16 cellular contexts compared by ENCODE assay signal in genomic region chr1:57506941-57507340, GRCh38.
"Had no signal": no experiment of that assay in that cellular context is flagged by ENCODE, and none has a peak within 500 bp of the region (broad histone marks: within the 10 kb centered on the region; RNA-seq: fewer than 3 reads in every experiment).

No MANE protein-coding gene starts in this region.

- ATAC-seq: K562 had no signal

- H3K27ac ChIP-seq: HL-60, KMS-11, SJSA1, SK-N-MC had no signal

- H3K36me3 ChIP-seq: SJSA1 had no signal

- H3K9me3 ChIP-seq: SJSA1 had no signal

- H3K4me1 ChIP-seq: SJSA1 had no signal

- DNase-seq: MV-4-11, NCI-H1048, NCI-H1436, NCI-H187, NCI-H2029, NCI-H2081 treated with DMSO at 0.1 percent for 48 hours, NCI-H2227 treated with DMSO at 0.1 percent for 48 hours, NCI-H526, Right ventricle myocardium superior, RPMI8226, SIG-M5 had no signal

- H3K4me3 ChIP-seq: K562, SJSA1, SK-N-MC had no signal
